17 cellular contexts compared by ENCODE assay signal in the genomic region with DNA sequence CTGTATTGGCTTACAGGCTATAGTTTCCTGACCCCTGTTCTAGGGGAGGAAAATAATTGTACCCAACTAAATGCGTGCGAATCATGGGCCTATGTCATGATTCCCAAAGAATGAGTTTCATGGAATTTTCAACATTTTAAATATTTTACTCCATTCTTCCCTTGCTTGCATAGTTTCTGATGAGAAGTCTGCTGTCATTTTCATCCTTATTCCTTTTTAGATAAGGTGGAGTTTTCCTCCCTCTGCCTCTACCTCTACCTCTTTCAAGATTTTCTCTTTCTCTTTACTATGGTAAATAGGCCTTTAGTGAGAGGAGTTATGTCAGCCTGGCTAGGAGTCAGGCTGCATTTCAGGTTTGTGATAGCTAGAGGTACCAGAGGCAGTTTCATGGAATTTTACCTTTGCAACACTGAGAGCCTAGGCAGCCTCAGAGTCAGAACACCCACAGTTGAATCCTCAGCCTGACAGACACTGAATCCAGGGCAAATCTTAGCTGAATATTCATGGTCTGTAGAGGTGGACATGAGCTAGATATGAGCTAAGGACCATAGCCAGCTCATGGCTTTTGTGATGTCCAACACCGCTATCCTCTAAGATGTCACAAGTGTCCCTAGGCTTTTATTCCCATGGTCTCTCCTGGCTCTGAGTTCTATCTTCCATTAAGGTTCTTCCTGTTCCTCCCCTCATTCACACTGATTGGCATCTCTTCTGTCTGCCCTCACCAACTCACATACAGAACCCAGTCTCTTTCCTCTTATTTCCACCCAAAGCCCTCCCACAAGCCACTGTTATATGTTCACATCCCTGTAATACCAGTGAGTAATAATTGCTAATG. TPM values are rescaled to one million over a fixed set of nuclear protein-coding genes. Genes with fewer than 3 reads are reported as not detected.
DNase-seq lines count a peak whose midpoint lies in the region; ATAC-seq, FAIRE-seq and TF ChIP-seq lines count a peak whose summit lies in the region.
"Had no signal": no experiment of that assay in that cellular context is flagged by ENCODE, and none has a peak within 500 bp of the region (broad histone marks: within the 10 kb centered on the region; RNA-seq: fewer than 3 reads in every experiment).

No MANE protein-coding gene starts in this region.

- CTCF ChIA-PET in Calu3 (lab: Charles Lee) (no interaction called here), HEK293 (lab: Yijun Ruan, JAX) (interaction anchor here (0.5 to 0.6 kb wide), 2 partner anchors 20 to 25 kb away, joined by 3 read pairs; no protein-coding TSS in a partner anchor), K562 (lab: Yijun Ruan, JAX; ENCODE audit: low intra/inter-chr PET ratio) (no interaction called here)

- no peak for TF ChIP-seq POLR2A in K562 (conservative IDR thresholded peaks at IDR 0.05)
- no peak for TF ChIP-seq POLR2A in sigmoid colon (IDR thresholded peaks at IDR 0.05)

- no peak for DNase-seq in Calu3
- DNase-seq in K562 (ENCODE audit: extremely low read depth in 1 of 4, low spot score in 3 of 4) = no peak
- peak; percentile 8 for DNase-seq in sigmoid colon
- DNase-seq in AG08395 (ENCODE audit: low spot score) = no peak
- DNase-seq: AML-193, DMS 273 treated with DMSO at 0.1 percent for 48 hours, GOT3, H9 had no signal

- H3K4me3 ChIP-seq in HEK293 (ENCODE audit: low read depth, low read length) (no peak overlapping the region), K562 (no peak overlapping the region), sigmoid colon (no peak overlapping the region)
- H3K4me3 ChIP-seq: BLaER1 had no signal

- H3K36me3 ChIP-seq in HEK293 (ENCODE audit: control insufficient read depth in 2 of 2, insufficient read depth in 1 of 2, low read length in 2 of 2) = no peaks in the 10 kb centered on the region
- H3K36me3 ChIP-seq in K562 (ENCODE audit: control insufficient read depth, insufficient read depth, low read length) = no peaks in the 10 kb centered on the region
- no peaks in the 10 kb centered on the region for H3K36me3 ChIP-seq in sigmoid colon
- H3K36me3 ChIP-seq: BLaER1 had no signal

- no peaks in the 10 kb centered on the region for H3K9me3 ChIP-seq in HEK293 (ENCODE audit: control insufficient read depth, insufficient read depth, low read depth, low read length)
- H3K9me3 ChIP-seq in K562 (replicated peaks; ENCODE audit: control insufficient read depth, insufficient read depth, low read depth, low read length) = no peaks in the 10 kb centered on the region
- H3K9me3 ChIP-seq in sigmoid colon = peaks cover 3 to 23% (median 11%) of the 10 kb centered on the region in 4 donors

- ATAC-seq in K562 (no peak), GM18867 (IDR thresholded peaks at IDR 0.05; ENCODE audit: unreplicated experiment) (no peak), HG03159 (IDR thresholded peaks at IDR 0.05; ENCODE audit: unreplicated experiment) (no peak)

- 0% methylated on average over 3 of the region's 3 CpGs for WGBS in K562 (ENCODE audit: insufficient coverage, low coverage, missing lambda C conversion rate)
- WGBS in sigmoid colon, 2 donors = 94 to 98% methylated on average over 3 of the region's 3 CpGs

- no peak overlapping the region for H3K27ac Mint-ChIP-seq in Calu3 (ENCODE audit: unreplicated experiment)
- H3K27ac Mint-ChIP-seq: H9, IgD-negative memory B cell had no signal

- BruUV-seq in Calu3 (replicated peaks; lab: Mats Ljungman, UMichigan) (no TSS peak), K562 (replicated peaks; lab: Mats Ljungman, UMichigan) (no TSS peak)

- TF ChIP-seq CTCF in Calu3 (IDR thresholded peaks at IDR 0.05; ENCODE audit: unreplicated experiment) (no peak), HEK293 (tag by site-specific recombination; IDR thresholded peaks at IDR 0.05) (no peak), K562 (IDR thresholded peaks at IDR 0.05 in 2 of 3, conservative IDR thresholded peaks at IDR 0.05 in 1 of 3; ENCODE audit: insufficient read depth in 2 of 3, low read depth in 1 of 3, low read length in 3 of 3) (no peak), sigmoid colon (IDR thresholded peaks at IDR 0.05) (no peak)

- no peaks in the 10 kb centered on the region for H3K79me2 ChIP-seq in K562 (ENCODE audit: control insufficient read depth, insufficient read depth, low read length)

- H3K27me3 ChIP-seq in K562 (ENCODE audit: control insufficient read depth in 2 of 2, insufficient read depth in 2 of 2, low read length in 2 of 2) (no peaks in the 10 kb centered on the region), sigmoid colon (no peaks in the 10 kb centered on the region)
- H3K27me3 ChIP-seq: BLaER1 had no signal

- H2AFZ ChIP-seq in K562 (ENCODE audit: low read depth, low read length) = no peak overlapping the region

- H3K27ac ChIP-seq in HEK293 (ENCODE audit: extremely low read depth, low read depth, low read length) (no peak overlapping the region), K562 (ENCODE audit: extremely low read depth, low read depth, low read length) (no peak overlapping the region), sigmoid colon (no peak overlapping the region)
- H3K27ac ChIP-seq: BLaER1, KMS-11 had no signal

- H3K9me3 Mint-ChIP-seq in Calu3 (ENCODE audit: low read depth, unreplicated experiment) = peaks cover 6% of the 10 kb centered on the region

- no peaks in the 10 kb centered on the region for H3K36me3 Mint-ChIP-seq in Calu3 (ENCODE audit: insufficient read depth, unreplicated experiment)

- intact Hi-C loops in Calu3 (cut with micrococcal nuclease; ENCODE audit: unreplicated experiment) (loop anchor here (10.0 kb wide), 1 partner anchor 183 kb away; no protein-coding TSS in a partner anchor), K562 (cut with micrococcal nuclease) (no loop called here), sigmoid colon (cut with DNase I) (no loop called here)

- POLR2A ChIA-PET in HEK293 (lab: Yijun Ruan, JAX) = no interaction called here
- POLR2A ChIA-PET in K562 (lab: Yijun Ruan, JAX) = no interaction called here

- H3K4me3 Mint-ChIP-seq in Calu3 (ENCODE audit: low read depth, unreplicated experiment) = peak overlapping the region; percentile 77
- H3K4me3 Mint-ChIP-seq: H9 had no signal

- no peak overlapping the region for H3K9ac ChIP-seq in K562 (ENCODE audit: insufficient read depth in 1 of 2, low read depth in 2 of 2, low read length in 2 of 2)
- H3K9ac ChIP-seq: BLaER1, KMS-11 had no signal

- in situ Hi-C loops in K562 (cut with MboI) = no loop called here

- H3K4me1 Mint-ChIP-seq in Calu3 (ENCODE audit: low read depth, unreplicated experiment) = peaks cover 59% of the 10 kb centered on the region
- H3K4me1 Mint-ChIP-seq: IgD-negative memory B cell had no signal

- H4K20me1 ChIP-seq in K562 (replicated peaks; ENCODE audit: control insufficient read depth, insufficient read depth, low read length) = no peaks in the 10 kb centered on the region
- H4K20me1 ChIP-seq: BLaER1 had no signal

- no peaks in the 10 kb centered on the region for H3K4me1 ChIP-seq in HEK293 (ENCODE audit: control insufficient read depth, insufficient read depth, low read length)
- no peaks in the 10 kb centered on the region for H3K4me1 ChIP-seq in K562 (replicated peaks in 1 of 2; ENCODE audit: control insufficient read depth in 2 of 2, insufficient read depth in 2 of 2, low read length in 2 of 2)
- no peaks in the 10 kb centered on the region for H3K4me1 ChIP-seq in sigmoid colon
- H3K4me1 ChIP-seq: BLaER1 had no signal

- no peak for FAIRE-seq in K562 (lab: Jason Lieb, UNC)
- FAIRE-seq: GM18507 had no signal

- H3K9me1 ChIP-seq in K562 (ENCODE audit: control insufficient read depth, insufficient read depth, low read length) = no peaks in the 10 kb centered on the region

- no peaks in the 10 kb centered on the region for H3K27me3 Mint-ChIP-seq in Calu3 (ENCODE audit: unreplicated experiment)

- TF ChIP-seq EP300 in K562 (IDR thresholded peaks at IDR 0.05; ENCODE audit: low read length) = no peak
- no peak for TF ChIP-seq EP300 in sigmoid colon (IDR thresholded peaks at IDR 0.05)

- no peak overlapping the region for H3K4me2 ChIP-seq in K562 (ENCODE audit: insufficient read depth, low read length)
- H3K4me2 ChIP-seq: BLaER1, KMS-11 had no signal

- TF ChIP-seq RAD21 in K562 (CRISPR knock-in tag; conservative IDR thresholded peaks at IDR 0.05 in 1 of 2, IDR thresholded peaks at IDR 0.05 in 1 of 2) = no peak

RNA-seq across cellular contexts. Expression of gene SERPINA3, which starts 6.0 kb away (rescaled TPM):
- total RNA-seq in Calu3 (2022) (1,748 and 2,914 TPM in 2 replicates), K562 (2014; rRNA removed) (not detected in 2 replicates), K562 (2014; rRNA removed; fragmentation: Illumina TruSeq; extraction: Trizol) (not detected in 2 replicates), K562 (2015; rRNA removed; fragmentation: Illumina TruSeq; extraction: Trizol) (not detected in 2 replicates), K562 (2021) (2.3 and 2.8 TPM in 2 replicates), sigmoid colon (100 to 1,000 TPM in 1 of 4 donors, 10 to 100 TPM in 3; 80.9 to 233 (median 97.9) TPM)
- total RNA-seq in K562 (2011; cell fraction: chromatin; rRNA removed; ENCODE audit: low replicate concordance) = not detected in 2 replicates
- total RNA-seq in K562 (2011; cell fraction: nucleolus; rRNA removed) = not detected in 2 replicates
- not detected in 2 replicates for total RNA-seq in K562 (2011; cell fraction: nucleoplasm; rRNA removed)
- polyA plus RNA-seq in K562 (2011; rRNA removed) (not detected in 2 replicates), K562 (2014; fragmentation: Illumina TruSeq; extraction: Trizol) (not detected in 2 replicates), K562 (2014; fragmentation: Nextera tagmentation; extraction: Ambion mirVana) (not detected), K562 (2014; rRNA removed) (not detected in 2 replicates), sigmoid colon (10 to 100 TPM in 2 of 3 donors, 1 to 10 TPM in 1; 2.3 to 94.5 (median 59.5) TPM)
- not detected in 2 replicates for polyA plus RNA-seq in K562 (2011; cell fraction: cytosol; rRNA removed)
- not detected in 2 replicates for polyA plus RNA-seq in K562 (2011; cell fraction: nucleus; rRNA removed)
- polyA plus RNA-seq in K562 (2012) = not detected in 2 replicates
- polyA minus RNA-seq in K562 (2011; rRNA and poly(A)+ RNA removed) = not detected in 2 replicates
- 4.8 TPM in 1 of 2 replicates, not detected in the other for polyA minus RNA-seq in K562 (2011; cell fraction: cytosol; rRNA and poly(A)+ RNA removed)
- not detected in 2 replicates for polyA minus RNA-seq in K562 (2011; cell fraction: nucleus; rRNA and poly(A)+ RNA removed)
- total RNA-seq: Daoy, H9 had no signal
- polyA plus RNA-seq: IgD-negative memory B cell had no signal

RNA-seq across cellular contexts. Expression of gene SERPINA5, which starts 37.0 kb away (rescaled TPM):
- total RNA-seq in Calu3 (2022) (20.7 and 21.6 TPM in 2 replicates), K562 (2014; rRNA removed) (not detected in 2 replicates), K562 (2014; rRNA removed; fragmentation: Illumina TruSeq; extraction: Trizol) (not detected in 2 replicates), K562 (2015; rRNA removed; fragmentation: Illumina TruSeq; extraction: Trizol) (not detected in 2 replicates), K562 (2021) (0.34 and 0.38 TPM in 2 replicates), sigmoid colon (1 to 10 TPM; 1.4 to 9.3 (median 3.3) TPM)
- not detected in 2 replicates for total RNA-seq in K562 (2011; cell fraction: chromatin; rRNA removed; ENCODE audit: low replicate concordance)
- total RNA-seq in K562 (2011; cell fraction: nucleolus; rRNA removed) = not detected in 2 replicates
- not detected in 2 replicates for total RNA-seq in K562 (2011; cell fraction: nucleoplasm; rRNA removed)
- polyA plus RNA-seq in K562 (2011; rRNA removed) (not detected in 2 replicates), K562 (2014; fragmentation: Illumina TruSeq; extraction: Trizol) (not detected in 2 replicates), K562 (2014; fragmentation: Nextera tagmentation; extraction: Ambion mirVana) (not detected), K562 (2014; rRNA removed) (not detected in 2 replicates), sigmoid colon (1 to 10 TPM in 1 of 3 donors, under 1 TPM in 1, not detected in 1; 0.69 to 4.5 TPM)
- not detected in 2 replicates for polyA plus RNA-seq in K562 (2011; cell fraction: cytosol; rRNA removed)
- polyA plus RNA-seq in K562 (2011; cell fraction: nucleus; rRNA removed) = not detected in 2 replicates
- polyA plus RNA-seq in K562 (2012) = not detected in 2 replicates
- polyA minus RNA-seq in K562 (2011; rRNA and poly(A)+ RNA removed) = not detected in 2 replicates
- 1.2 TPM in 1 of 2 replicates, not detected in the other for polyA minus RNA-seq in K562 (2011; cell fraction: cytosol; rRNA and poly(A)+ RNA removed)
- not detected in 2 replicates for polyA minus RNA-seq in K562 (2011; cell fraction: nucleus; rRNA and poly(A)+ RNA removed)
- total RNA-seq: A673 had no signal
- polyA plus RNA-seq: IgD-negative memory B cell had no signal

RNA-seq across cellular contexts. Expression of gene SERPINA4, which starts 57.0 kb away (rescaled TPM):
- total RNA-seq in Calu3 (2022) = 9.8 and 17.3 TPM in 2 replicates
- total RNA-seq in K562 (2011; cell fraction: chromatin; rRNA removed; ENCODE audit: low replicate concordance) = not detected in 2 replicates
- total RNA-seq in K562 (2011; cell fraction: nucleolus; rRNA removed) = not detected in 2 replicates
- not detected in 2 replicates for total RNA-seq in K562 (2011; cell fraction: nucleoplasm; rRNA removed)
- not detected in 2 replicates for total RNA-seq in K562 (2014; rRNA removed)
- not detected in 2 replicates for total RNA-seq in K562 (2014; rRNA removed; fragmentation: Illumina TruSeq; extraction: Trizol)
- total RNA-seq in K562 (2015; rRNA removed; fragmentation: Illumina TruSeq; extraction: Trizol) = not detected in 2 replicates
- not detected in 2 replicates for total RNA-seq in K562 (2021)
- polyA plus RNA-seq in K562 (2011; rRNA removed) = not detected in 2 replicates
- polyA plus RNA-seq in K562 (2011; cell fraction: cytosol; rRNA removed) = not detected in 2 replicates
- not detected in 2 replicates for polyA plus RNA-seq in K562 (2011; cell fraction: nucleus; rRNA removed)
- not detected in 2 replicates for polyA plus RNA-seq in K562 (2012)
- not detected in 2 replicates for polyA plus RNA-seq in K562 (2014; fragmentation: Illumina TruSeq; extraction: Trizol)
- not detected for polyA plus RNA-seq in K562 (2014; fragmentation: Nextera tagmentation; extraction: Ambion mirVana)
- polyA plus RNA-seq in K562 (2014; rRNA removed) = not detected in 2 replicates
- not detected in 2 replicates for polyA minus RNA-seq in K562 (2011; rRNA and poly(A)+ RNA removed)
- not detected in 2 replicates for polyA minus RNA-seq in K562 (2011; cell fraction: cytosol; rRNA and poly(A)+ RNA removed)
- not detected in 2 replicates for polyA minus RNA-seq in K562 (2011; cell fraction: nucleus; rRNA and poly(A)+ RNA removed)
- total RNA-seq in sigmoid colon = not detected
- polyA plus RNA-seq in sigmoid colon = not detected
- total RNA-seq: A673, Daoy, H9 had no signal
- polyA plus RNA-seq: IgD-negative memory B cell had no signal

Comparison
In these comparisons a context has a peak if more than half of its experiments do, and no peak if none do; other contexts are left out.
1. RNA of gene SERPINA3, which starts 6.0 kb away (total RNA-seq): 1,748 to 2,914 TPM in Calu3 and 80.9 to 233 TPM in sigmoid colon; 2.3 to 2.8 TPM in K562; every median in the first group is over 10 times any median in the second.
2. RNA of gene SERPINA4, which starts 57.0 kb away (total RNA-seq): 9.8 to 17.3 TPM in Calu3; not detected in K562 and not detected in sigmoid colon; every median in the first group is over 10 times any median in the second.